In the genomic region with DNA sequence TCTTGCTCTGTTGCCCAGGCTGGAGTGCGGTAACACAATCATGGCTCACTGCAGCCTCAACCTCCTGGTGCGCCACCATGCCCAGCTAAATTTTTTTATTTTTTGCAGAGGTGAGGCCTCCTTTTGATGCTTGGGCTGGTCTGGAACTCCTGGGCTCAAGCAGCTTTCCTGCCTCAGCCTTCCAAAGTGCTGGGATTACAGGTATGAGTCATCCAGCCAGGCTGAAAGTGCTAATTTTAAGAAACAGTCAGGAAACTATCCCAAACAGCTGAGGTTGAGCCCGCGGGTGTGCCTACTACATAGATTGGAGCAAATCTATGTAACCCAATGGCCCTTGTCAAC, we compare ENCODE assay signal across 8 cellular contexts. TPM values are rescaled to one million over a fixed set of nuclear protein-coding genes. Genes with fewer than 3 reads are reported as not detected.
A peak's percentile ranks its signal among the peaks of the same experiment; 100 is the strongest.
DNase-seq lines count a peak whose midpoint lies in the region; ATAC-seq and TF ChIP-seq lines count a peak whose summit lies in the region.

No MANE protein-coding gene starts in this region.

- peaks cover 0 to 11% of the 10 kb centered on the region in 2 donors for H3K4me1 ChIP-seq in ascending aorta

- H3K4me1 Mint-ChIP-seq in stimulated activated naive CD8-positive, alpha-beta T cell treated with anti-CD3 and anti-CD28 coated beads, Interleukin-15, Interleukin-2, amounts not matched to agents 100 ng/mL and 50 ng/mL, for 24 hours (ENCODE audit: low read depth), result peaks cover 47% of the 10 kb centered on the region
- H3K4me1 Mint-ChIP-seq in memory B cell, result peaks cover 19% of the 10 kb centered on the region

- no peaks in the 10 kb centered on the region for H3K9me3 ChIP-seq in ascending aorta

- no peak for DNase-seq in stimulated activated naive CD8-positive, alpha-beta T cell treated with anti-CD3 and anti-CD28 coated beads, Interleukin-15, Interleukin-2, amounts not matched to agents 100 U/mL and 50 U/mL, for 24 hours
- DNase-seq in ascending aorta (ENCODE audit: low spot score in 2 of 2) (no peak), memory B cell (ENCODE audit: low spot score in 2 of 2) (no peak), mucosa of gallbladder (ENCODE audit: low spot score) (no peak), NCI-H345 (lab: John Stamatoyannopoulos, UW) (no peak), KG1 (lab: John Stamatoyannopoulos, UW) (no peak), GM10266 (ENCODE audit: extremely low spot score) (no peak)

- intact Hi-C loops in ascending aorta (cut with DNase I), result loop anchor here (2.0 to 10.0 kb wide), 3 partner anchors 80 to 322 kb away; a partner anchor contains a TSS

- TF ChIP-seq CTCF in ascending aorta (IDR thresholded peaks at IDR 0.05), result no peak
- no peak for TF ChIP-seq CTCF in GM10266 (IDR thresholded peaks at IDR 0.05; ENCODE audit: control insufficient read depth, insufficient read depth, low read depth, missing control alignments)

- H3K27ac Mint-ChIP-seq in stimulated activated naive CD8-positive, alpha-beta T cell treated with anti-CD3 and anti-CD28 coated beads, Interleukin-15, Interleukin-2, amounts not matched to agents 100 ng/mL and 50 ng/mL, for 24 hours, result peak overlapping the region; percentile 97
- peak overlapping the region; percentile 32 for H3K27ac Mint-ChIP-seq in memory B cell

- H3K27me3 ChIP-seq in ascending aorta, result no peaks in the 10 kb centered on the region

- ATAC-seq in stimulated activated naive CD8-positive, alpha-beta T cell treated with anti-CD3 and anti-CD28 coated beads, Interleukin-15, Interleukin-2, amounts not matched to agents 100 U/mL and 50 U/mL, for 24 hours, result no peak
- no peak for ATAC-seq in memory B cell (ENCODE audit: low read depth)

- peaks cover 30% of the 10 kb centered on the region for H3K36me3 Mint-ChIP-seq in stimulated activated naive CD8-positive, alpha-beta T cell treated with anti-CD3 and anti-CD28 coated beads, Interleukin-15, Interleukin-2, amounts not matched to agents 100 ng/mL and 50 ng/mL, for 24 hours (ENCODE audit: low read depth)
- H3K36me3 Mint-ChIP-seq in memory B cell, result peaks cover 11% of the 10 kb centered on the region

- H3K9me3 Mint-ChIP-seq in stimulated activated naive CD8-positive, alpha-beta T cell treated with anti-CD3 and anti-CD28 coated beads, Interleukin-15, Interleukin-2, amounts not matched to agents 100 ng/mL and 50 ng/mL, for 24 hours, result peaks cover 4% of the 10 kb centered on the region
- peaks cover 2% of the 10 kb centered on the region for H3K9me3 Mint-ChIP-seq in memory B cell

- H3K4me3 Mint-ChIP-seq in stimulated activated naive CD8-positive, alpha-beta T cell treated with anti-CD3 and anti-CD28 coated beads, Interleukin-15, Interleukin-2, amounts not matched to agents 100 ng/mL and 50 ng/mL, for 24 hours, result peak overlapping the region; percentile 85
- peak overlapping the region; percentile 85 for H3K4me3 Mint-ChIP-seq in memory B cell

- H3K27me3 Mint-ChIP-seq in stimulated activated naive CD8-positive, alpha-beta T cell treated with anti-CD3 and anti-CD28 coated beads, Interleukin-15, Interleukin-2, amounts not matched to agents 100 ng/mL and 50 ng/mL, for 24 hours, result no peaks in the 10 kb centered on the region
- H3K27me3 Mint-ChIP-seq in memory B cell, result no peaks in the 10 kb centered on the region

- no peaks in the 10 kb centered on the region for H3K36me3 ChIP-seq in ascending aorta

- H3K4me3 ChIP-seq in ascending aorta, result peak overlapping the region; percentile 92 to 96

- H3K27ac ChIP-seq in ascending aorta, result peak overlapping the region; percentile 86 to 94

RNA-seq across cellular contexts. Expression of a gene that starts 0.7 kb away (rescaled TPM):
- total RNA-seq in ascending aorta (180 TPM), mucosa of gallbladder (88.4 TPM)
